Comparison of ENCODE assay signal across 23 cellular contexts in genomic region chr16:28311913-28312312, GRCh38. TPM values are rescaled to one million over a fixed set of nuclear protein-coding genes. Genes with fewer than 3 reads are reported as not detected.
DNase-seq lines count a peak whose midpoint lies in the region; ATAC-seq and TF ChIP-seq lines count a peak whose summit lies in the region.
"Had no signal": no experiment of that assay in that cellular context is flagged by ENCODE, and none has a peak within 500 bp of the region (broad histone marks: within the 10 kb centered on the region; RNA-seq: fewer than 3 reads in every experiment).

No MANE protein-coding gene starts in this region.

- peaks cover 44 to 72% (median 51%) of the 10 kb centered on the region in 4 donors for H3K4me1 Mint-ChIP-seq in CD4-positive, alpha-beta memory T cell
- H3K4me1 Mint-ChIP-seq in activated naive CD8-positive, alpha-beta T cell treated with anti-CD3 and anti-CD28 coated beads for 36 hours, result peaks cover 56% of the 10 kb centered on the region
- H3K4me1 Mint-ChIP-seq in MCF 10A (ENCODE audit: insufficient read depth, unreplicated experiment), result no peaks in the 10 kb centered on the region

- CTCF ChIA-PET in CD4-positive, alpha-beta memory T cell (lab: Charles Lee; ENCODE audit: partially characterized antibody), result interaction anchor here (1.6 to 13.6 kb wide), 3 partner anchors 8 to 31 kb away, joined by 3 to 321 read pairs (median 26); no protein-coding TSS in a partner anchor
- CTCF ChIA-PET in MCF 10A (lab: Yijun Ruan, JAX), result interaction anchor here (0.6 to 2.2 kb wide), 3 partner anchors 9 to 81 kb away, joined by 4 to 7 read pairs (median 5); no protein-coding TSS in a partner anchor

- H3K27ac ChIP-seq in CD4-positive, alpha-beta memory T cell (ENCODE audit: low read depth, low read length), result peak overlapping the region; percentile 72
- H3K27ac ChIP-seq in osteoblast (ENCODE audit: low read depth, low read length), result no peak overlapping the region
- H3K27ac ChIP-seq: esophagus muscularis mucosa, gastroesophageal sphincter, PC-9, SJCRH30, upper lobe of right lung, WERI-Rb-1 had no signal

- H3K36me3 ChIP-seq in CD4-positive, alpha-beta memory T cell (ENCODE audit: insufficient read depth, low read length), result peaks cover 6% of the 10 kb centered on the region
- no peaks in the 10 kb centered on the region for H3K36me3 ChIP-seq in osteoblast (ENCODE audit: insufficient read depth, low read length)
- H3K36me3 ChIP-seq: esophagus muscularis mucosa, gastroesophageal sphincter, SJCRH30, upper lobe of right lung had no signal

- ATAC-seq in GM18858 (IDR thresholded peaks at IDR 0.05; ENCODE audit: unreplicated experiment), result no peak
- ATAC-seq: gastroesophageal sphincter, upper lobe of right lung had no signal

- no TSS peak for BruUV-seq in MCF 10A (replicated peaks; lab: Mats Ljungman, UMichigan)

- intact Hi-C loops in CD4-positive, alpha-beta memory T cell (cut with micrococcal nuclease), result loop anchor here (2.0 to 10.0 kb wide), 2 partner anchors 97 to 171 kb away; partner anchors contain the start of gene XPO6
- intact Hi-C loops in MCF 10A (cut with micrococcal nuclease), result no loop called here

- H3K4me2 ChIP-seq in osteoblast (ENCODE audit: insufficient read depth, low read length), result no peak overlapping the region
- H3K4me2 ChIP-seq: PC-9 had no signal

- no peak overlapping the region for H3K4me3 ChIP-seq in CD4-positive, alpha-beta memory T cell (ENCODE audit: low read length in 2 of 2)
- H3K4me3 ChIP-seq in osteoblast (ENCODE audit: insufficient read depth, low read length), result no peak overlapping the region
- H3K4me3 ChIP-seq: esophagus muscularis mucosa, gastroesophageal sphincter, PC-9, SJCRH30, upper lobe of right lung had no signal

- no peaks in the 10 kb centered on the region for H3K9me3 ChIP-seq in CD4-positive, alpha-beta memory T cell (ENCODE audit: control insufficient read depth in 1 of 2, low read length in 2 of 2)
- no peaks in the 10 kb centered on the region for H3K9me3 ChIP-seq in osteoblast (ENCODE audit: low read depth, low read length)
- H3K9me3 ChIP-seq: esophagus muscularis mucosa, gastroesophageal sphincter, SJCRH30, upper lobe of right lung had no signal

- peak overlapping the region; percentile 90 to 98 (median 95) for H3K27ac Mint-ChIP-seq in CD4-positive, alpha-beta memory T cell
- peak overlapping the region; percentile 61 for H3K27ac Mint-ChIP-seq in activated naive CD8-positive, alpha-beta T cell treated with anti-CD3 and anti-CD28 coated beads for 36 hours
- no peak overlapping the region for H3K27ac Mint-ChIP-seq in MCF 10A (ENCODE audit: low read depth, unreplicated experiment)

- no peaks in the 10 kb centered on the region for H4K20me1 ChIP-seq in osteoblast (ENCODE audit: insufficient read depth, low read length)

- H3K4me3 Mint-ChIP-seq in CD4-positive, alpha-beta memory T cell, result peak overlapping the region in 2 of 8 donors; percentile 13 to 33
- peak overlapping the region; percentile 48 for H3K4me3 Mint-ChIP-seq in activated naive CD8-positive, alpha-beta T cell treated with anti-CD3 and anti-CD28 coated beads for 36 hours
- H3K4me3 Mint-ChIP-seq in MCF 10A (ENCODE audit: unreplicated experiment), result no peak overlapping the region
- H3K4me3 Mint-ChIP-seq: H9 had no signal

- H3K27me3 ChIP-seq in CD4-positive, alpha-beta memory T cell (ENCODE audit: insufficient read depth, low read length), result no peaks in the 10 kb centered on the region
- peaks cover 3% of the 10 kb centered on the region for H3K27me3 ChIP-seq in osteoblast (ENCODE audit: insufficient read depth, low read length)
- H3K27me3 ChIP-seq: SJCRH30, upper lobe of right lung had no signal

- H3K79me2 ChIP-seq in osteoblast (ENCODE audit: insufficient read depth, low read length), result no peaks in the 10 kb centered on the region

- H3K4me1 ChIP-seq in CD4-positive, alpha-beta memory T cell (ENCODE audit: insufficient read depth, low read length), result peaks cover 63% of the 10 kb centered on the region
- H3K4me1 ChIP-seq in osteoblast (ENCODE audit: insufficient read depth, low read length), result no peaks in the 10 kb centered on the region
- H3K4me1 ChIP-seq: esophagus muscularis mucosa, gastroesophageal sphincter, SJCRH30, upper lobe of right lung had no signal

- H3K9me3 Mint-ChIP-seq in CD4-positive, alpha-beta memory T cell, result no peaks in the 10 kb centered on the region
- no peaks in the 10 kb centered on the region for H3K9me3 Mint-ChIP-seq in activated naive CD8-positive, alpha-beta T cell treated with anti-CD3 and anti-CD28 coated beads for 36 hours
- H3K9me3 Mint-ChIP-seq in MCF 10A (ENCODE audit: unreplicated experiment), result no peaks in the 10 kb centered on the region

- peak; percentile 16 to 42 for DNase-seq in activated CD4-positive, alpha-beta T cell treated with anti-CD3 and anti-CD28 coated beads for 4 hours
- no peak for DNase-seq in activated CD4-positive, alpha-beta T cell treated with anti-CD3 and anti-CD28 coated beads for 1 hour
- peak in 3 of 5 donors; percentile 35 to 53 (median 37) for DNase-seq in CD4-positive, alpha-beta memory T cell
- peak; percentile 76 for DNase-seq in activated naive CD8-positive, alpha-beta T cell treated with anti-CD3 and anti-CD28 coated beads for 36 hours
- DNase-seq in osteoblast (ENCODE audit: insufficient read length, low spot score, missing footprints), result peak; percentile 58
- DNase-seq in MCF 10A (ENCODE audit: unreplicated experiment), result no peak
- no peak for DNase-seq in COLO668 (lab: John Stamatoyannopoulos, UW; ENCODE audit: unreplicated experiment)
- DNase-seq: 8988T; AML-193; effector CD8-positive, alpha-beta T cell; H9; Karpas-422; NCI-H2029; NCI-H345; PC-9; SJCRH30; upper lobe of right lung; WERI-Rb-1 had no signal

- TF ChIP-seq CTCF in osteoblast (IDR thresholded peaks at IDR 0.05; ENCODE audit: extremely low read depth, low read depth, low read length) (no peak), MCF 10A (IDR thresholded peaks at IDR 0.05; ENCODE audit: unreplicated experiment) (no peak)

- no peaks in the 10 kb centered on the region for H3K27me3 Mint-ChIP-seq in CD4-positive, alpha-beta memory T cell
- no peaks in the 10 kb centered on the region for H3K27me3 Mint-ChIP-seq in activated naive CD8-positive, alpha-beta T cell treated with anti-CD3 and anti-CD28 coated beads for 36 hours
- H3K27me3 Mint-ChIP-seq in MCF 10A (ENCODE audit: insufficient read depth, unreplicated experiment), result peaks cover 27% of the 10 kb centered on the region

- H3K36me3 Mint-ChIP-seq in CD4-positive, alpha-beta memory T cell, result peaks cover 6 to 18% of the 10 kb centered on the region in 2 donors
- peaks cover 24% of the 10 kb centered on the region for H3K36me3 Mint-ChIP-seq in activated naive CD8-positive, alpha-beta T cell treated with anti-CD3 and anti-CD28 coated beads for 36 hours
- H3K36me3 Mint-ChIP-seq in MCF 10A (ENCODE audit: insufficient read depth, unreplicated experiment), result no peaks in the 10 kb centered on the region

- H2AFZ ChIP-seq in osteoblast (ENCODE audit: low read length), result no peak overlapping the region
- H2AFZ ChIP-seq: PC-9 had no signal

- POLR2A ChIA-PET in CD4-positive, alpha-beta memory T cell (lab: Charles Lee; ENCODE audit: partially characterized antibody), result interaction anchor here (1.4 to 7.6 kb wide), 3 partner anchors 18 to 171 kb away, joined by 5 to 114 read pairs (median 68); partner anchors contain the start of gene SBK1
- POLR2A ChIA-PET in MCF 10A (lab: Yijun Ruan, JAX), result no interaction called here

RNA-seq across cellular contexts. Expression of gene SBK1, which starts 19.6 kb away (rescaled TPM):
- 10 to 100 TPM; 14.2 to 14.6 TPM for total RNA-seq in CD4-positive, alpha-beta memory T cell
- polyA plus RNA-seq in CD4-positive, alpha-beta memory T cell, result 10 to 100 TPM in 1 of 2 donors, 1 to 10 TPM in 1; 1.2 to 13.1 TPM
- total RNA-seq in activated naive CD8-positive, alpha-beta T cell treated with anti-CD3 and anti-CD28 coated beads for 36 hours, result 1 to 10 TPM; 8.5 to 9.7 TPM
- total RNA-seq in osteoblast, result not detected in 2 replicates
- total RNA-seq in MCF 10A (2022), result 0.14 and 0.25 TPM in 2 replicates
- total RNA-seq: lung microvascular endothelial cell had no signal

RNA-seq across cellular contexts. Expression of gene NPIPB6, which starts 51.4 kb away (rescaled TPM):
- total RNA-seq in CD4-positive, alpha-beta memory T cell, result 1 to 10 TPM; 4.5 to 4.7 TPM
- polyA plus RNA-seq in CD4-positive, alpha-beta memory T cell, result under 1 TPM in 1 of 2 donors, not detected in 1; 0.30 TPM
- total RNA-seq in activated naive CD8-positive, alpha-beta T cell treated with anti-CD3 and anti-CD28 coated beads for 36 hours, result not detected
- 0.59 and 2.9 TPM in 2 replicates for total RNA-seq in osteoblast
- 1.6 and 2.1 TPM in 2 replicates for total RNA-seq in MCF 10A (2022)
- total RNA-seq: kidney epithelial cell, lung microvascular endothelial cell had no signal

Comparison
In these comparisons a context has a peak if more than half of its experiments do, and no peak if none do; other contexts are left out.
1. DNase-seq: peak in activated CD4-positive, alpha-beta T cell treated with anti-CD3 and anti-CD28 coated beads for 4 hours (2 of 2), CD4-positive, alpha-beta memory T cell (3 of 5), activated naive CD8-positive, alpha-beta T cell treated with anti-CD3 and anti-CD28 coated beads for 36 hours (single experiment) and osteoblast (single experiment); none in activated CD4-positive, alpha-beta T cell treated with anti-CD3 and anti-CD28 coated beads for 1 hour (single experiment), MCF 10A (single experiment) and COLO668 (single experiment).